Comparison of ENCODE assay signal across 30 cellular contexts in genomic region chr10:6595499-6595898, GRCh38. TPM values are rescaled to one million over a fixed set of nuclear protein-coding genes. Genes with fewer than 3 reads are reported as not detected.
DNase-seq lines count a peak whose midpoint lies in the region; ATAC-seq, FAIRE-seq and TF ChIP-seq lines count a peak whose summit lies in the region.
"Had no signal": no experiment of that assay in that cellular context is flagged by ENCODE, and none has a peak within 500 bp of the region (broad histone marks: within the 10 kb centered on the region; RNA-seq: fewer than 3 reads in every experiment).

No MANE protein-coding gene starts in this region.

- no peaks in the 10 kb centered on the region for H3K9me3 ChIP-seq in CD4-positive, alpha-beta T cell (ENCODE audit: control insufficient read depth, low read length)
- H3K9me3 ChIP-seq: colonic mucosa, mucosa of descending colon, Peyer's patch, upper lobe of left lung had no signal

- peaks cover 11% of the 10 kb centered on the region for H3K9me3 Mint-ChIP-seq in activated CD4-positive, alpha-beta T cell treated with anti-CD3 and anti-CD28 coated beads, Interleukin-2, amount 10 ng/mL, durations not matched to agents 24 days and 14 days
- no peaks in the 10 kb centered on the region for H3K9me3 Mint-ChIP-seq in CD4-positive, alpha-beta T cell
- peaks cover 10% of the 10 kb centered on the region for H3K9me3 Mint-ChIP-seq in activated T-helper 1 cell treated with anti-CD3 and anti-CD28 coated beads, Interleukin-12 subunit alpha, Interleukin-12 subunit beta, Interleukin-2, Interleukin-4 antibody, amounts not matched to agents 30 ng/mL and 10 ng/mL and 1 ng/mL, durations not matched to agents 14 hours and 24 hours and 36 hours
- H3K9me3 Mint-ChIP-seq: nephron had no signal

- H3K27me3 ChIP-seq in CD4-positive, alpha-beta T cell (ENCODE audit: control insufficient read depth, insufficient read depth, low read length): no peaks in the 10 kb centered on the region
- H3K27me3 ChIP-seq: cardiac muscle cell, colonic mucosa, Peyer's patch, upper lobe of left lung had no signal

- intact Hi-C loops in activated CD4-positive, alpha-beta T cell treated with anti-CD3 and anti-CD28 coated beads, Interleukin-2, amount 10 ng/mL, durations not matched to agents 24 days and 14 days (cut with micrococcal nuclease): loop anchor here (10.0 kb wide), 1 partner anchor 541 kb away; no protein-coding TSS in a partner anchor
- intact Hi-C loops in CD4-positive, alpha-beta T cell (cut with DNase I, micrococcal nuclease): no loop called here
- intact Hi-C loops in activated T-helper 1 cell treated with anti-CD3 and anti-CD28 coated beads, Interleukin-12 subunit alpha, Interleukin-12 subunit beta, Interleukin-2, Interleukin-4 antibody, amounts not matched to agents 30 ng/mL and 10 ng/mL and 1 ng/mL, durations not matched to agents 14 hours and 24 hours and 36 hours (cut with micrococcal nuclease): no loop called here

- DNase-seq in activated CD4-positive, alpha-beta T cell treated with anti-CD3 and anti-CD28 coated beads, Interleukin-2, amount 10 ng/mL, durations not matched to agents 24 days and 14 days: peak; percentile 69
- DNase-seq in activated CD4-positive, alpha-beta T cell treated with anti-CD3 and anti-CD28 coated beads, Interleukin-2, amount 50 U/mL, for 1 hour: no peak
- no peak for DNase-seq in CD4-positive, alpha-beta T cell
- no peak for DNase-seq in activated T-helper 1 cell treated with anti-CD3 and anti-CD28 coated beads, Interleukin-12 subunit alpha, Interleukin-12 subunit beta, Interleukin-2, Interleukin-4 antibody, amounts not matched to agents 30 ng/mL and 10 ng/mL and 1 ng/mL, durations not matched to agents 14 hours and 24 hours and 36 hours (ENCODE audit: low spot score)
- DNase-seq in inferior parietal cortex (ENCODE audit: extremely low spot score) (peak; percentile 39), putamen (ENCODE audit: low spot score) (no peak), D721Med (ENCODE audit: insufficient read length, low spot score) (no peak)
- DNase-seq: colonic mucosa; effector CD4-positive, alpha-beta T cell; glutamatergic neuron; GOT3; mammary epithelial cell; mucosa of descending colon; NCI-H1436 treated with DMSO at 0.1 percent for 48 hours; NCI-H2107; NCI-H446; NCI-H82; Peyer's patch; SHP77; upper lobe of left lung had no signal

- peak overlapping the region; percentile 43 for H3K27ac ChIP-seq in CD4-positive, alpha-beta T cell (ENCODE audit: low read depth, low read length)
- H3K27ac ChIP-seq: cardiac muscle cell, colonic mucosa, Peyer's patch, upper lobe of left lung had no signal

- peaks cover 64% of the 10 kb centered on the region for H3K36me3 Mint-ChIP-seq in activated CD4-positive, alpha-beta T cell treated with anti-CD3 and anti-CD28 coated beads, Interleukin-2, amount 10 ng/mL, durations not matched to agents 24 days and 14 days (ENCODE audit: low read depth)
- peaks cover 40% of the 10 kb centered on the region for H3K36me3 Mint-ChIP-seq in CD4-positive, alpha-beta T cell (ENCODE audit: low read depth)
- H3K36me3 Mint-ChIP-seq in activated T-helper 1 cell treated with anti-CD3 and anti-CD28 coated beads, Interleukin-12 subunit alpha, Interleukin-12 subunit beta, Interleukin-2, Interleukin-4 antibody, amounts not matched to agents 30 ng/mL and 10 ng/mL and 1 ng/mL, durations not matched to agents 14 hours and 24 hours and 36 hours (ENCODE audit: low read depth): peaks cover 52% of the 10 kb centered on the region
- H3K36me3 Mint-ChIP-seq: CD14-positive monocyte had no signal

- CTCF ChIA-PET in CD4-positive, alpha-beta T cell (lab: Charles Lee): interaction anchor here (2.2 to 6.7 kb wide), 2 partner anchors 14 to 122 kb away, joined by 7 to 31 read pairs; partner anchors contain the start of gene PRKCQ

- no peak for FAIRE-seq in D721Med (lab: Jason Lieb, UNC)
- FAIRE-seq: A204.1, astrocyte had no signal

- peaks cover 84% of the 10 kb centered on the region for H3K4me1 Mint-ChIP-seq in activated CD4-positive, alpha-beta T cell treated with anti-CD3 and anti-CD28 coated beads, Interleukin-2, amount 10 ng/mL, durations not matched to agents 24 days and 14 days
- H3K4me1 Mint-ChIP-seq in CD4-positive, alpha-beta T cell (ENCODE audit: low read depth): peaks cover 95% of the 10 kb centered on the region
- H3K4me1 Mint-ChIP-seq in activated T-helper 1 cell treated with anti-CD3 and anti-CD28 coated beads, Interleukin-12 subunit alpha, Interleukin-12 subunit beta, Interleukin-2, Interleukin-4 antibody, amounts not matched to agents 30 ng/mL and 10 ng/mL and 1 ng/mL, durations not matched to agents 14 hours and 24 hours and 36 hours (ENCODE audit: low read depth): peaks cover 96% of the 10 kb centered on the region
- H3K4me1 Mint-ChIP-seq: nephron had no signal

- POLR2A ChIA-PET in CD4-positive, alpha-beta T cell (lab: Charles Lee): interaction anchor here (1.4 to 9.5 kb wide), 5 partner anchors 9 to 65 kb away, joined by 4 to 104 read pairs (median 7); partner anchors contain the start of gene PRKCQ

- peak overlapping the region; percentile 63 for H3K4me3 Mint-ChIP-seq in activated CD4-positive, alpha-beta T cell treated with anti-CD3 and anti-CD28 coated beads, Interleukin-2, amount 10 ng/mL, durations not matched to agents 24 days and 14 days
- peak overlapping the region; percentile 72 for H3K4me3 Mint-ChIP-seq in CD4-positive, alpha-beta T cell
- peak overlapping the region; percentile 38 for H3K4me3 Mint-ChIP-seq in activated T-helper 1 cell treated with anti-CD3 and anti-CD28 coated beads, Interleukin-12 subunit alpha, Interleukin-12 subunit beta, Interleukin-2, Interleukin-4 antibody, amounts not matched to agents 30 ng/mL and 10 ng/mL and 1 ng/mL, durations not matched to agents 14 hours and 24 hours and 36 hours
- H3K4me3 Mint-ChIP-seq: CD14-positive monocyte; nephron; stimulated activated effector memory CD8-positive, alpha-beta T cell treated with anti-CD3 and anti-CD28 coated beads, Interleukin-12 subunit alpha, Interleukin-12 subunit beta, amount 100 ng/mL, for 72 hours; WTC11 had no signal

- TF ChIP-seq CTCF in CD4-positive, alpha-beta T cell (IDR thresholded peaks at IDR 0.05): no peak
- TF ChIP-seq CTCF in D721Med (IDR thresholded peaks at IDR 0.05; ENCODE audit: insufficient read depth, missing control alignments): no peak

- peak; percentile 12 for ATAC-seq in CD4-positive, alpha-beta T cell (ENCODE audit: poor library complexity)
- ATAC-seq in GM19324 (IDR thresholded peaks at IDR 0.05; ENCODE audit: low FRiP score, unreplicated experiment): no peak
- ATAC-seq: mucosa of descending colon; stimulated activated effector memory CD8-positive, alpha-beta T cell treated with anti-CD3 and anti-CD28 coated beads, Interleukin-12 subunit alpha, Interleukin-12 subunit beta, amount 100 ng/mL, for 72 hours; WTC11 had no signal

- no peaks in the 10 kb centered on the region for H3K27me3 Mint-ChIP-seq in activated CD4-positive, alpha-beta T cell treated with anti-CD3 and anti-CD28 coated beads, Interleukin-2, amount 10 ng/mL, durations not matched to agents 24 days and 14 days
- H3K27me3 Mint-ChIP-seq in CD4-positive, alpha-beta T cell: no peaks in the 10 kb centered on the region
- no peaks in the 10 kb centered on the region for H3K27me3 Mint-ChIP-seq in activated T-helper 1 cell treated with anti-CD3 and anti-CD28 coated beads, Interleukin-12 subunit alpha, Interleukin-12 subunit beta, Interleukin-2, Interleukin-4 antibody, amounts not matched to agents 30 ng/mL and 10 ng/mL and 1 ng/mL, durations not matched to agents 14 hours and 24 hours and 36 hours (ENCODE audit: insufficient read depth)

- H3K27ac Mint-ChIP-seq in activated CD4-positive, alpha-beta T cell treated with anti-CD3 and anti-CD28 coated beads, Interleukin-2, amount 10 ng/mL, durations not matched to agents 24 days and 14 days: peak overlapping the region; percentile 36
- peak overlapping the region; percentile 94 for H3K27ac Mint-ChIP-seq in CD4-positive, alpha-beta T cell
- H3K27ac Mint-ChIP-seq in activated T-helper 1 cell treated with anti-CD3 and anti-CD28 coated beads, Interleukin-12 subunit alpha, Interleukin-12 subunit beta, Interleukin-2, Interleukin-4 antibody, amounts not matched to agents 30 ng/mL and 10 ng/mL and 1 ng/mL, durations not matched to agents 14 hours and 24 hours and 36 hours: peak overlapping the region; percentile 65
- H3K27ac Mint-ChIP-seq: CD14-positive monocyte; nephron; stimulated activated effector memory CD8-positive, alpha-beta T cell treated with anti-CD3 and anti-CD28 coated beads, Interleukin-12 subunit alpha, Interleukin-12 subunit beta, amount 100 ng/mL, for 72 hours; WTC11 had no signal

RNA-seq across cellular contexts. Expression of gene PRKCQ, which starts 15.4 kb away (rescaled TPM):
- 36.0 TPM in 2 replicates for total RNA-seq in activated CD4-positive, alpha-beta T cell treated with anti-CD3 and anti-CD28 coated beads, Interleukin-2, amount 10 ng/mL, durations not matched to agents 24 days and 14 days
- total RNA-seq in CD4-positive, alpha-beta T cell: 10 to 100 TPM; 43.4 to 43.9 TPM
- total RNA-seq in activated T-helper 1 cell treated with anti-CD3 and anti-CD28 coated beads, Interleukin-12 subunit alpha, Interleukin-12 subunit beta, Interleukin-2, Interleukin-4 antibody, amounts not matched to agents 30 ng/mL and 10 ng/mL and 1 ng/mL, durations not matched to agents 14 hours and 24 hours and 36 hours: 45.9 and 50.4 TPM in 2 replicates
- total RNA-seq: LHCN-M2, osteoblast had no signal

Comparison
In these comparisons a context has a peak if more than half of its experiments do, and no peak if none do; other contexts are left out.
1. DNase-seq: peak in activated CD4-positive, alpha-beta T cell treated with anti-CD3 and anti-CD28 coated beads, Interleukin-2, amount 10 ng/mL, durations not matched to agents 24 days and 14 days (single experiment) and inferior parietal cortex (single experiment); none in activated CD4-positive, alpha-beta T cell treated with anti-CD3 and anti-CD28 coated beads, Interleukin-2, amount 50 U/mL, for 1 hour (single experiment), CD4-positive, alpha-beta T cell (0 of 10), activated T-helper 1 cell treated with anti-CD3 and anti-CD28 coated beads, Interleukin-12 subunit alpha, Interleukin-12 subunit beta, Interleukin-2, Interleukin-4 antibody, amounts not matched to agents 30 ng/mL and 10 ng/mL and 1 ng/mL, durations not matched to agents 14 hours and 24 hours and 36 hours (single experiment), putamen (single experiment) and D721Med (single experiment).
2. H3K27ac Mint-ChIP-seq: peak in every context shown above with its lines; median percentile 94 in CD4-positive, alpha-beta T cell; 65 in activated T-helper 1 cell treated with anti-CD3 and anti-CD28 coated beads, Interleukin-12 subunit alpha, Interleukin-12 subunit beta, Interleukin-2, Interleukin-4 antibody, amounts not matched to agents 30 ng/mL and 10 ng/mL and 1 ng/mL, durations not matched to agents 14 hours and 24 hours and 36 hours; 36 in activated CD4-positive, alpha-beta T cell treated with anti-CD3 and anti-CD28 coated beads, Interleukin-2, amount 10 ng/mL, durations not matched to agents 24 days and 14 days.
3. Peak in every context shown above with its lines, with median percentiles within 50 percentile points of each other: H3K4me3 Mint-ChIP-seq.